In genomic region chr4:10105920-10106319, GRCh38 we compare ENCODE assay signal across 9 cellular contexts. TPM values are rescaled to one million over a fixed set of nuclear protein-coding genes. Genes with fewer than 3 reads are reported as not detected.
A peak's percentile ranks its signal among the peaks of the same experiment; 100 is the strongest.
DNase-seq lines count a peak whose midpoint lies in the region; ATAC-seq and TF ChIP-seq lines count a peak whose summit lies in the region.
"Had no signal": no experiment of that assay in that cellular context is flagged by ENCODE, and none has a peak within 500 bp of the region (broad histone marks: within the 10 kb centered on the region; RNA-seq: fewer than 3 reads in every experiment).

No MANE protein-coding gene starts in this region.

- DNase-seq in activated T-cell treated with anti-CD3 and anti-CD28 coated beads, Interleukin-2, amount 50 U/mL, for 24 hours = no peak
- DNase-seq in activated T-cell treated with anti-CD3 and anti-CD28 coated beads, Interleukin-2, amount 50 U/mL, for 48 hours = no peak
- DNase-seq in brain microvascular endothelial cell (no peak), memory B cell (ENCODE audit: low spot score in 2 of 2) (no peak), tibial artery (no peak), body of pancreas (no peak), head of caudate nucleus (no peak)
- DNase-seq: KG1 had no signal

- H3K27me3 ChIP-seq in brain microvascular endothelial cell (replicated peaks) (no peaks in the 10 kb centered on the region), tibial artery (no peaks in the 10 kb centered on the region), body of pancreas (no peaks in the 10 kb centered on the region)

- H3K4me3 Mint-ChIP-seq in activated T-cell treated with anti-CD3 and anti-CD28 coated beads, Interleukin-2, amount 50 U/mL, for 24 hours = peak overlapping the region; percentile 70
- H3K4me3 Mint-ChIP-seq in memory B cell = no peak overlapping the region

- H3K36me3 ChIP-seq in brain microvascular endothelial cell (replicated peaks) (peaks cover 83% of the 10 kb centered on the region), tibial artery (peaks cover 3 to 54% (median 42%) of the 10 kb centered on the region in 3 donors), body of pancreas (replicated peaks in 1 of 2; ENCODE audit: insufficient read depth in 1 of 2, low read depth in 2 of 2) (peaks cover 0 to 2% of the 10 kb centered on the region in 2 donors)

- peaks cover 100% of the 10 kb centered on the region for H3K4me1 Mint-ChIP-seq in activated T-cell treated with anti-CD3 and anti-CD28 coated beads, Interleukin-2, amount 50 U/mL, for 24 hours (ENCODE audit: low read depth)
- H3K4me1 Mint-ChIP-seq in memory B cell = peaks cover 70% of the 10 kb centered on the region

- H3K27me3 Mint-ChIP-seq in activated T-cell treated with anti-CD3 and anti-CD28 coated beads, Interleukin-2, amount 50 U/mL, for 24 hours = no peaks in the 10 kb centered on the region
- no peaks in the 10 kb centered on the region for H3K27me3 Mint-ChIP-seq in memory B cell

- H3K27ac Mint-ChIP-seq in activated T-cell treated with anti-CD3 and anti-CD28 coated beads, Interleukin-2, amount 50 U/mL, for 24 hours = peak overlapping the region; percentile 95
- H3K27ac Mint-ChIP-seq in memory B cell = peak overlapping the region; percentile 89

- H3K4me3 ChIP-seq in brain microvascular endothelial cell (ENCODE audit: low read depth, low read length) = no peak overlapping the region
- H3K4me3 ChIP-seq in tibial artery = peak overlapping the region; percentile 33 to 42
- H3K4me3 ChIP-seq in body of pancreas = no peak overlapping the region

- no peak for TF ChIP-seq POLR2A in body of pancreas (IDR thresholded peaks at IDR 0.05)

- intact Hi-C loops in tibial artery (cut with DNase I; ENCODE audit: low total_unique reads) (no loop called here), body of pancreas (cut with DNase I) (no loop called here), head of caudate nucleus (cut with DNase I) (no loop called here)

- no peak for TF ChIP-seq CTCF in brain microvascular endothelial cell (IDR thresholded peaks at IDR 0.05; ENCODE audit: low read depth, low read length, missing control alignments)
- no peak for TF ChIP-seq CTCF in tibial artery (IDR thresholded peaks at IDR 0.05)
- no peak for TF ChIP-seq CTCF in body of pancreas (IDR thresholded peaks at IDR 0.05)

- WGBS in body of pancreas, 2 donors = 87 to 88% methylated on average over 3 to 4 of the region's 4 CpGs

- H3K27ac ChIP-seq in brain microvascular endothelial cell (peak overlapping the region; percentile 69), tibial artery (peak overlapping the region; percentile 95 to 96), body of pancreas (peak overlapping the region in 1 of 4 donors; percentile 33)

- H3K9me3 ChIP-seq in tibial artery (no peaks in the 10 kb centered on the region), body of pancreas (no peaks in the 10 kb centered on the region)

- in situ Hi-C loops in brain microvascular endothelial cell (cut with HindIII; ENCODE audit: low pct_ligation_motif_present, low sequenced_read_pairs) = no loop called here

- H3K36me3 Mint-ChIP-seq in activated T-cell treated with anti-CD3 and anti-CD28 coated beads, Interleukin-2, amount 50 U/mL, for 24 hours (ENCODE audit: low read depth) = peaks cover 97% of the 10 kb centered on the region
- peaks cover 16% of the 10 kb centered on the region for H3K36me3 Mint-ChIP-seq in memory B cell

- no peaks in the 10 kb centered on the region for H3K9me3 Mint-ChIP-seq in activated T-cell treated with anti-CD3 and anti-CD28 coated beads, Interleukin-2, amount 50 U/mL, for 24 hours
- no peaks in the 10 kb centered on the region for H3K9me3 Mint-ChIP-seq in memory B cell

- no peak for ATAC-seq in memory B cell (ENCODE audit: low read depth)
- ATAC-seq in body of pancreas = no peak
- no peak for ATAC-seq in GM21529 (IDR thresholded peaks at IDR 0.05; ENCODE audit: unreplicated experiment)

- H3K4me1 ChIP-seq in tibial artery (peaks cover 11 to 100% (median 98%) of the 10 kb centered on the region in 4 donors), body of pancreas (peaks cover 18% of the 10 kb centered on the region)

RNA-seq across cellular contexts. Expression of gene WDR1, which starts 10.7 kb away (rescaled TPM):
- 10 to 100 TPM; 46.1 to 51.9 TPM for total RNA-seq in body of pancreas

Comparison
In these comparisons a context has a peak if more than half of its experiments do, and no peak if none do; other contexts are left out.
1. H3K4me3 ChIP-seq: peak in tibial artery (2 of 2); none in brain microvascular endothelial cell (single experiment) and body of pancreas (0 of 2).